In genomic region chr10:75654777-75655176, GRCh38 we compare ENCODE assay signal across 15 cellular contexts.
"Had no signal": no experiment of that assay in that cellular context is flagged by ENCODE, and none has a peak within 500 bp of the region (broad histone marks: within the 10 kb centered on the region; RNA-seq: fewer than 3 reads in every experiment).

No MANE protein-coding gene starts in this region.

- H3K9me3 Mint-ChIP-seq: activated CD4-positive, alpha-beta T cell treated with anti-CD3 and anti-CD28 coated beads, Interleukin-2, amount 10 ng/mL, durations not matched to agents 7 days and 5 days; dendritic cell treated with granulocyte-macrophage colony-stimulating factor and Interleukin-4, amounts not matched to agents 40 ng/mL and 50 ng/mL, for 4 days; neural progenitor cell; T-helper 2 cell treated with Interferon-gamma antibody and Interleukin-4, amounts not matched to agents 5 μg/mL and 100 μg/mL, for 36 hours had no signal

- H3K27ac Mint-ChIP-seq: activated CD4-positive, alpha-beta T cell treated with anti-CD3 and anti-CD28 coated beads, Interleukin-2, amount 10 ng/mL, durations not matched to agents 7 days and 5 days; activated naive CD8-positive, alpha-beta T cell; dendritic cell treated with granulocyte-macrophage colony-stimulating factor and Interleukin-4, amounts not matched to agents 40 ng/mL and 50 ng/mL, for 4 days; mesothelial cell of epicardium; neural progenitor cell; stimulated activated effector memory CD8-positive, alpha-beta T cell treated with anti-CD3 and anti-CD28 coated beads, Interleukin-12 subunit alpha, Interleukin-12 subunit beta, amount 100 ng/mL, for 72 hours; T-helper 2 cell treated with Interferon-gamma antibody and Interleukin-4, amounts not matched to agents 5 μg/mL and 100 μg/mL, for 36 hours had no signal

- H3K9me3 ChIP-seq: lower lobe of right lung had no signal

- H3K4me2 ChIP-seq: neural progenitor cell had no signal

- DNase-seq: activated CD4-positive, alpha-beta T cell treated with anti-CD3 and anti-CD28 coated beads, Interleukin-2, amount 10 ng/mL, durations not matched to agents 7 days and 5 days; activated gamma-delta T cell treated with Interleukin-2 at 50 U/mL for 16 hours; cerebellar nuclear complex; effector memory CD4-positive, alpha-beta T cell; lower lobe of right lung; stimulated activated CD4-positive, alpha-beta T cell treated with anti-CD3 and anti-CD28 coated beads, Interleukin-12 subunit alpha, Interleukin-12 subunit beta, amount 100 ng/mL, for 4 hours; SW 1271; trophoblast cell had no signal

- H2AFZ ChIP-seq: neural progenitor cell had no signal

- H3K4me3 Mint-ChIP-seq: activated CD4-positive, alpha-beta T cell treated with anti-CD3 and anti-CD28 coated beads, Interleukin-2, amount 10 ng/mL, durations not matched to agents 7 days and 5 days; activated naive CD8-positive, alpha-beta T cell; dendritic cell treated with granulocyte-macrophage colony-stimulating factor and Interleukin-4, amounts not matched to agents 40 ng/mL and 50 ng/mL, for 4 days; mesothelial cell of epicardium; neural progenitor cell; stimulated activated effector memory CD8-positive, alpha-beta T cell treated with anti-CD3 and anti-CD28 coated beads, Interleukin-12 subunit alpha, Interleukin-12 subunit beta, amount 100 ng/mL, for 72 hours; T-helper 2 cell treated with Interferon-gamma antibody and Interleukin-4, amounts not matched to agents 5 μg/mL and 100 μg/mL, for 36 hours had no signal

- H3K36me3 Mint-ChIP-seq: activated naive CD8-positive, alpha-beta T cell; mesothelial cell of epicardium; neural progenitor cell; stimulated activated effector memory CD8-positive, alpha-beta T cell treated with anti-CD3 and anti-CD28 coated beads, Interleukin-12 subunit alpha, Interleukin-12 subunit beta, amount 100 ng/mL, for 72 hours had no signal

- H3K27me3 ChIP-seq: neural progenitor cell had no signal

- H3K4me1 Mint-ChIP-seq: activated CD4-positive, alpha-beta T cell treated with anti-CD3 and anti-CD28 coated beads, Interleukin-2, amount 10 ng/mL, durations not matched to agents 7 days and 5 days; stimulated activated effector memory CD8-positive, alpha-beta T cell treated with anti-CD3 and anti-CD28 coated beads, Interleukin-12 subunit alpha, Interleukin-12 subunit beta, amount 100 ng/mL, for 72 hours had no signal

- ATAC-seq: lower lobe of right lung had no signal

- H3K4me3 ChIP-seq: lower lobe of right lung, neural progenitor cell had no signal

- H3K27ac ChIP-seq: epithelial cell of prostate, neural progenitor cell had no signal

- H3K27me3 Mint-ChIP-seq: activated CD4-positive, alpha-beta T cell treated with anti-CD3 and anti-CD28 coated beads, Interleukin-2, amount 10 ng/mL, durations not matched to agents 7 days and 5 days; dendritic cell treated with granulocyte-macrophage colony-stimulating factor and Interleukin-4, amounts not matched to agents 40 ng/mL and 50 ng/mL, for 4 days had no signal

- H3K9ac ChIP-seq: neural progenitor cell had no signal

- H3K36me3 ChIP-seq: lower lobe of right lung, neural progenitor cell had no signal
